Comparison of ENCODE assay signal across 1 cellular context in the genomic region with DNA sequence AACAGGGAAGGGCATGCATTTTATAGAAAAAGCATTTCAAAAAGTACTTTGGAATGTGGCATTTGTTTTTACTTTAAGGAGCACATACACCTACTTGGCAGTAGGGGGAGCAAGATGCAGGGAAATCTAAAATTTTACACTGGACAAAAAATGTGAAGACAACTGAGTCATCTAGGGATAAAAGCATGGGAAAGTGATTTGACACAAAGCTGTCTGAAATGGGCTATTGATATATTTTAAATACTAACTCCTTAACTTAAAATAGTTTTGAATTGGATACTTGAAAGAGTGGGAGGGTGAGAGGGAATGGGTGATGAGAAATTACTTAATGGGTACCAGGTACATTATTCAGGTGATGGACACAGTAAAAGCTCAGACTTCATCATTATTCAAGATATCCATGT.
TF ChIP-seq lines count a peak whose summit lies in the region.

No MANE protein-coding gene starts in this region.

TF ChIP-seq in H1, 55 proteins besides CTCF, POLR2A, EP300 and RAD21 (continued from another document):
- no peak for TF ChIP-seq CHD7 (IDR thresholded peaks at IDR 0.05; ENCODE audit: insufficient replicate concordance, low read length)
- TF ChIP-seq POLR2AphosphoS5 (IDR thresholded peaks at IDR 0.05; ENCODE audit: low read depth, low read length): no peak
- no peak for TF ChIP-seq HDAC6 (IDR thresholded peaks at IDR 0.05; ENCODE audit: low read depth, low read length)
- TF ChIP-seq ATF2 (IDR thresholded peaks at IDR 0.05; ENCODE audit: low read length): no peak
- TF ChIP-seq CTBP2 (IDR thresholded peaks at IDR 0.05; ENCODE audit: borderline replicate concordance, insufficient read depth, insufficient read length, low read length): no peak
- TF ChIP-seq ZNF274 (IDR thresholded peaks at IDR 0.05; ENCODE audit: borderline replicate concordance, extremely low read depth, low read length): no peak
- TF ChIP-seq SIX5 (IDR thresholded peaks at IDR 0.05; ENCODE audit: low read depth, low read length): no peak
- no peak for TF ChIP-seq NANOG (IDR thresholded peaks at IDR 0.05; ENCODE audit: insufficient read depth, low read depth, low read length, poor library complexity, severe bottlenecking)
- TF ChIP-seq SUZ12 (IDR thresholded peaks at IDR 0.05; ENCODE audit: low read length): no peak
